ENCODE assay signal across 8 cellular contexts in the genomic region with DNA sequence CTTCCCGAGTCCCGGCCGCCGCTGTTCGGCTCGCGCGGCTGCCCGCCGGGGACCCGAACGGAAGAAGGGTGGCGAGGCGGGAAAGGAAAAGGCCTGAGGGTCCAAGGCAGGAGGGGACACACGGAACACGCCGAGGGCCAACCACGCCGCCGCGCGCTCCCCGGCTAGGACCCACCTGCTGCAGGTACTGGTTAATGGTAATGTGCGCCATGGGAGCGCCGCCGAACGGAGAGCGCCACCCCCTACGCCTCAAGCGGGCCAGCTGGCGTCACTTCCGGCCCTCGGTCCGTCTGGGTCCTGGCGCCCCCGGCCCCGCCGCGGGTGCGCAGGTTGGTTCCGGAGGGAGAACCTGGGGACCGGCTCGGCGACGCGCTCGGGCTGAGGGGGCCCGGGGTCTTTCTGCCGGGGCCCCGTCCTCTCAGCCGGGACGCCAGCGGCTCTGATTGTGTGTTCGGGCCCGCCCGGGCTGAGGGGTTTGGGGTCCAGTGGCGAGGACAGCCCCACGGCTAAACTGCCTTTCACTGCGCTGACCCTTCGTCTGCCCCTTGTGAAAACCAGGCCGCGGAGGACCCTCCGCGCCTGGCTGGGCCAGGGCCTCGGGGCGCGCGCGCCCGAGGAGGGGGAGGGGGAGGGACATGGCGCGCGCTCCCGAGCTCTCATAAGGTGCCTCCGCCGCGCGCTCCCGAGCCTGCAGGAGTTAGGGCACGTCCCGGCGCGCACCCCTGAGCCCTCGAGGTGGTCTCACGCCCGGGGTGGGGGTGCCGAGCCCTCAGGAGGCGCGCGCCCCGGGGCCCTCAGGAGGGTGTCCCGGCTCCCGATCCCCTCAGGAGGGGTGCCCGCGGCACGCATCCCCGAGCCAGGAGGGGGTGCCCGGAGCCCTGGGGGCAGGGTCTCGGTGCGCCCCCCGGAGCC. TPM values are rescaled to one million over a fixed set of nuclear protein-coding genes. Genes with fewer than 3 reads are reported as not detected.
DNase-seq lines count a peak whose midpoint lies in the region; ATAC-seq and TF ChIP-seq lines count a peak whose summit lies in the region.

Gene PCID2 (minus strand): TSS at position 246 of the 912 bp plus-strand sequence. CDS start 35 bp downstream, at position 211.

- ATAC-seq in CD8-positive, alpha-beta T cell = peak; percentile 67
- ATAC-seq in GM19455 (IDR thresholded peaks at IDR 0.05; ENCODE audit: unreplicated experiment) = peak; percentile 64
- peak; percentile 70 for ATAC-seq in memory B cell (ENCODE audit: low read depth)

- H3K9me3 ChIP-seq in CD8-positive, alpha-beta T cell (ENCODE audit: low read length) = no peaks in the 10 kb centered on the region
- no peaks in the 10 kb centered on the region for H3K9me3 ChIP-seq in effector memory CD4-positive, alpha-beta T cell (ENCODE audit: control insufficient read depth, low read length)

- POLR2A ChIA-PET in CD8-positive, alpha-beta T cell (lab: Charles Lee) = interaction anchor here (0.8 to 3.3 kb wide), 16 partner anchors 10 to 240 kb away, joined by 3 to 24 read pairs (median 4); partner anchors contain the start of genes LAMP1 and MCF2L
- POLR2A ChIA-PET in activated CD8-positive, alpha-beta memory T cell treated with anti-CD3 and anti-CD28 coated beads for 36 hours (lab: Charles Lee) = interaction anchor here (0.5 to 2.1 kb wide), 5 partner anchors 46 to 1028 kb away, joined by 3 to 11 read pairs (median 4); partner anchors contain the start of gene LAMP1

- no peaks in the 10 kb centered on the region for H3K27me3 Mint-ChIP-seq in CD8-positive, alpha-beta T cell (ENCODE audit: low read depth)
- H3K27me3 Mint-ChIP-seq in memory B cell = no peaks in the 10 kb centered on the region

- peaks cover 45% of the 10 kb centered on the region for H3K36me3 Mint-ChIP-seq in CD8-positive, alpha-beta T cell
- H3K36me3 Mint-ChIP-seq in memory B cell = peaks cover 5% of the 10 kb centered on the region

- H3K27me3 ChIP-seq in CD8-positive, alpha-beta T cell (ENCODE audit: insufficient read depth, low read length) = no peaks in the 10 kb centered on the region
- no peaks in the 10 kb centered on the region for H3K27me3 ChIP-seq in HL-60 (ENCODE audit: insufficient read depth, poor library complexity, severe bottlenecking)
- no peaks in the 10 kb centered on the region for H3K27me3 ChIP-seq in effector memory CD4-positive, alpha-beta T cell (replicated peaks; ENCODE audit: control insufficient read depth, insufficient read depth, low read length, poor library complexity, severe bottlenecking)

- peak within 1 kb of the TSS; percentile 93 for H3K4me3 Mint-ChIP-seq in CD8-positive, alpha-beta T cell
- peak within 1 kb of the TSS; percentile 83 for H3K4me3 Mint-ChIP-seq in memory B cell

- no peaks in the 10 kb centered on the region for H3K9me3 Mint-ChIP-seq in CD8-positive, alpha-beta T cell
- H3K9me3 Mint-ChIP-seq in memory B cell = no peaks in the 10 kb centered on the region

- peak within 1 kb of the TSS; percentile 90 for H3K27ac ChIP-seq in CD8-positive, alpha-beta T cell (ENCODE audit: low read depth, low read length)
- peak within 1 kb of the TSS; percentile 100 for H3K27ac ChIP-seq in HL-60 (replicated peaks)
- peak within 1 kb of the TSS; percentile 93 for H3K27ac ChIP-seq in effector memory CD4-positive, alpha-beta T cell (ENCODE audit: insufficient read depth, low read length, poor library complexity, severe bottlenecking)

- intact Hi-C loops in CD8-positive, alpha-beta T cell (cut with DNase I, micrococcal nuclease) = loop anchor here (1.0 to 5.0 kb wide), 6 partner anchors 24 to 621 kb away; partner anchors contain the start of genes LAMP1 (in 2 of the 2), MCF2L (in 1 of the 2) and TUBGCP3 (in 1 of the 2)

- peak; percentile 87 to 96 (median 91) for DNase-seq in CD8-positive, alpha-beta T cell
- DNase-seq in HL-60 (ENCODE audit: low read depth in 1 of 2, low spot score in 1 of 2) (peak; percentile 74 to 90), NOMO-1 (lab: John Stamatoyannopoulos, UW; ENCODE audit: unreplicated experiment in 2 of 2) (peak; percentile 72 to 89), memory B cell (ENCODE audit: low spot score in 2 of 2) (peak; percentile 97 to 99)
- DNase-seq in effector memory CD4-positive, alpha-beta T cell = peak; percentile 81 to 84 (median 83)
- peak; percentile 75 for DNase-seq in stimulated activated CD8-positive, alpha-beta memory T cell treated with anti-CD3 and anti-CD28 coated beads, Interleukin-12 subunit alpha, Interleukin-12 subunit beta, amount 100 ng/mL, for 24 hours (ENCODE audit: extremely low read depth)

- CTCF ChIA-PET in CD8-positive, alpha-beta T cell (lab: Charles Lee) = interaction anchor here (0.9 kb wide), 1 partner anchor 266 kb away, joined by 3 read pairs; no protein-coding TSS in a partner anchor
- CTCF ChIA-PET in activated CD8-positive, alpha-beta memory T cell treated with anti-CD3 and anti-CD28 coated beads for 36 hours (lab: Charles Lee) = interaction anchor here (1.0 kb wide), 1 partner anchor 24 kb away, joined by 3 read pairs; no protein-coding TSS in a partner anchor

- no peak for TF ChIP-seq CTCF in CD8-positive, alpha-beta T cell (IDR thresholded peaks at IDR 0.05)
- no peak for TF ChIP-seq CTCF in HL-60 (IDR thresholded peaks at IDR 0.05; ENCODE audit: insufficient read depth, low read length)

- peak within 1 kb of the TSS; percentile 95 for H3K27ac Mint-ChIP-seq in CD8-positive, alpha-beta T cell
- peak within 1 kb of the TSS; percentile 65 for H3K27ac Mint-ChIP-seq in memory B cell

- H3K4me1 ChIP-seq in CD8-positive, alpha-beta T cell (ENCODE audit: insufficient read depth, low read length) = peaks cover 52% of the 10 kb centered on the region
- H3K4me1 ChIP-seq in effector memory CD4-positive, alpha-beta T cell (ENCODE audit: control insufficient read depth, insufficient read depth, low read length, poor library complexity, severe bottlenecking) = peaks cover 23% of the 10 kb centered on the region

- H3K4me3 ChIP-seq in CD8-positive, alpha-beta T cell (ENCODE audit: low read depth, low read length) = peak within 1 kb of the TSS; percentile 93
- peak within 1 kb of the TSS; percentile 94 for H3K4me3 ChIP-seq in HL-60 (replicated peaks; ENCODE audit: insufficient read depth, low read length)
- H3K4me3 ChIP-seq in effector memory CD4-positive, alpha-beta T cell (ENCODE audit: insufficient read depth, low read depth, low read length, poor library complexity, severe bottlenecking) = peak within 1 kb of the TSS; percentile 91

- peaks cover 58% of the 10 kb centered on the region for H3K4me1 Mint-ChIP-seq in CD8-positive, alpha-beta T cell (ENCODE audit: low read depth)
- peaks cover 32% of the 10 kb centered on the region for H3K4me1 Mint-ChIP-seq in memory B cell

- H3K36me3 ChIP-seq in CD8-positive, alpha-beta T cell (ENCODE audit: insufficient read depth, low read length) = no peaks in the 10 kb centered on the region
- H3K36me3 ChIP-seq in effector memory CD4-positive, alpha-beta T cell (ENCODE audit: control insufficient read depth, insufficient read depth, low read length) = peaks cover 4% of the 10 kb centered on the region

RNA-seq across cellular contexts. Expression of gene PCID2, which starts in this region (rescaled TPM):
- total RNA-seq in CD8-positive, alpha-beta T cell = 10 to 100 TPM; 30.5 to 34.1 TPM
- total RNA-seq in activated CD8-positive, alpha-beta memory T cell treated with anti-CD3 and anti-CD28 coated beads for 36 hours = 10 to 100 TPM; 68.2 to 74.7 TPM

Comparison
In these comparisons a context has a peak if more than half of its experiments do, and no peak if none do; other contexts are left out.
1. Peak in every context shown above with its lines: DNase-seq, ATAC-seq, H3K4me3 ChIP-seq and H3K27ac ChIP-seq.